ENCODE assay signal across 10 cellular contexts in genomic region chr12:2998789-2999264, GRCh38. TPM values are rescaled to one million over a fixed set of nuclear protein-coding genes. Genes with fewer than 3 reads are reported as not detected.
A peak's percentile ranks its signal among the peaks of the same experiment; 100 is the strongest.
DNase-seq lines count a peak whose midpoint lies in the region; ATAC-seq and TF ChIP-seq lines count a peak whose summit lies in the region.
"Had no signal": no experiment of that assay in that cellular context is flagged by ENCODE, and none has a peak within 500 bp of the region (broad histone marks: within the 10 kb centered on the region; RNA-seq: fewer than 3 reads in every experiment).

No MANE protein-coding gene starts in this region.

- H3K27me3 ChIP-seq in adipocyte (replicated peaks; ENCODE audit: control insufficient read depth, insufficient read depth, low read length) (no peaks in the 10 kb centered on the region), heart right ventricle (no peaks in the 10 kb centered on the region)

- no peak overlapping the region for H3K27ac Mint-ChIP-seq in activated CD8-positive, alpha-beta memory T cell treated with anti-CD3 and anti-CD28 coated beads, Interleukin-2, amount 10 ng/mL, durations not matched to agents 7 days and 5 days

- H3K4me3 Mint-ChIP-seq in activated CD8-positive, alpha-beta memory T cell treated with anti-CD3 and anti-CD28 coated beads, Interleukin-2, amount 10 ng/mL, durations not matched to agents 7 days and 5 days: no peak overlapping the region

- no peaks in the 10 kb centered on the region for H3K9me3 ChIP-seq in adipocyte (ENCODE audit: control insufficient read depth, low read length)
- H3K9me3 ChIP-seq in heart right ventricle: no peaks in the 10 kb centered on the region

- ATAC-seq in heart right ventricle: peak; percentile 89 to 98 (median 96)
- no peak for ATAC-seq in activated CD8-positive, alpha-beta memory T cell treated with anti-CD3 and anti-CD28 coated beads, Interleukin-2, amount 10 ng/mL, durations not matched to agents 7 days and 5 days
- ATAC-seq in HG02642 (IDR thresholded peaks at IDR 0.05; ENCODE audit: poor library complexity, unreplicated experiment): no peak

- WGBS in heart right ventricle, 2 donors: 31 to 38% methylated on average over 12 of the region's 12 CpGs

- H3K36me3 ChIP-seq in adipocyte (ENCODE audit: control insufficient read depth, insufficient read depth, low read length, severe bottlenecking) (no peaks in the 10 kb centered on the region), heart right ventricle (peaks cover 0 to 25% (median 0%) of the 10 kb centered on the region in 9 donors)

- DNase-seq in GOT3 (lab: John Stamatoyannopoulos, UW): peak; percentile 27
- peak; percentile 62 for DNase-seq in adipocyte (ENCODE audit: low read depth)
- peak; percentile 56 to 83 for DNase-seq in heart right ventricle
- peak; percentile 75 for DNase-seq in skeletal muscle cell (ENCODE audit: low read depth)
- no peak for DNase-seq in activated CD8-positive, alpha-beta memory T cell treated with anti-CD3 and anti-CD28 coated beads, Interleukin-2, amount 10 ng/mL, durations not matched to agents 7 days and 5 days
- DNase-seq in NOMO-1 (lab: John Stamatoyannopoulos, UW; ENCODE audit: unreplicated experiment in 2 of 2): no peak
- DNase-seq in activated CD8-positive, alpha-beta memory T cell treated with anti-CD3 and anti-CD28 coated beads, Interleukin-2, amount 50 U/mL, for 4 hours: no peak
- DNase-seq: NCI-H774 had no signal

- peak overlapping the region in 9 of 10 donors; percentile 10 to 88 (median 76) for H3K27ac ChIP-seq in heart right ventricle

- H3K4me1 Mint-ChIP-seq in activated CD8-positive, alpha-beta memory T cell treated with anti-CD3 and anti-CD28 coated beads, Interleukin-2, amount 10 ng/mL, durations not matched to agents 7 days and 5 days: no peaks in the 10 kb centered on the region

- H3K27me3 Mint-ChIP-seq in activated CD8-positive, alpha-beta memory T cell treated with anti-CD3 and anti-CD28 coated beads, Interleukin-2, amount 10 ng/mL, durations not matched to agents 7 days and 5 days: no peaks in the 10 kb centered on the region

- intact Hi-C loops in heart right ventricle (cut with DNase I): no loop called here

- H3K4me3 ChIP-seq in adipocyte (ENCODE audit: low read length): no peak overlapping the region
- H3K4me3 ChIP-seq in heart right ventricle: peak overlapping the region in 4 of 10 donors; percentile 23 to 25 (median 24)
- H3K4me3 ChIP-seq in skeletal muscle cell (ENCODE audit: low read depth, low read length): no peak overlapping the region

- no peaks in the 10 kb centered on the region for H3K9me3 Mint-ChIP-seq in activated CD8-positive, alpha-beta memory T cell treated with anti-CD3 and anti-CD28 coated beads, Interleukin-2, amount 10 ng/mL, durations not matched to agents 7 days and 5 days (ENCODE audit: low read depth)

- TF ChIP-seq CTCF in heart right ventricle (IDR thresholded peaks at IDR 0.05): no peak

- H3K36me3 Mint-ChIP-seq in activated CD8-positive, alpha-beta memory T cell treated with anti-CD3 and anti-CD28 coated beads, Interleukin-2, amount 10 ng/mL, durations not matched to agents 7 days and 5 days: no peaks in the 10 kb centered on the region

- H3K9ac ChIP-seq in adipocyte (ENCODE audit: low read length): no peak overlapping the region

- H3K4me1 ChIP-seq in adipocyte (ENCODE audit: control insufficient read depth, insufficient read depth, low read length) (peaks cover 18% of the 10 kb centered on the region), heart right ventricle (peaks cover 3 to 22% (median 13%) of the 10 kb centered on the region in 9 donors)

- CTCF ChIA-PET in activated CD8-positive, alpha-beta memory T cell treated with anti-CD3 and anti-CD28 coated beads, Interleukin-2, amount 10 ng/mL, durations not matched to agents 7 days and 5 days (lab: Charles Lee): no interaction called here

RNA-seq across cellular contexts. Expression of gene TEAD4, which starts 39.6 kb away (rescaled TPM):
- 10 to 100 TPM in 6 of 10 donors, 1 to 10 TPM in 4; 4.7 to 37.5 (median 11.4) TPM for total RNA-seq in heart right ventricle
- 10 to 100 TPM in 1 of 2 donors, 1 to 10 TPM in 1; 7.6 to 45.6 TPM for polyA plus RNA-seq in heart right ventricle
- 1 to 10 TPM in 1 of 2 experiments, under 1 TPM in 1; 0.44 to 1.6 TPM for total RNA-seq in activated CD8-positive, alpha-beta memory T cell treated with anti-CD3 and anti-CD28 coated beads, Interleukin-2, amount 10 ng/mL, durations not matched to agents 7 days and 5 days
- total RNA-seq: mononuclear cell had no signal

Comparison
In these comparisons a context has a peak if more than half of its experiments do, and no peak if none do; other contexts are left out.
1. DNase-seq: peak in GOT3 (single experiment), adipocyte (single experiment), heart right ventricle (2 of 2) and skeletal muscle cell (single experiment); none in activated CD8-positive, alpha-beta memory T cell treated with anti-CD3 and anti-CD28 coated beads, Interleukin-2, amount 10 ng/mL, durations not matched to agents 7 days and 5 days (single experiment), NOMO-1 (0 of 2) and activated CD8-positive, alpha-beta memory T cell treated with anti-CD3 and anti-CD28 coated beads, Interleukin-2, amount 50 U/mL, for 4 hours (single experiment).
2. ATAC-seq: peak in heart right ventricle (8 of 8); none in activated CD8-positive, alpha-beta memory T cell treated with anti-CD3 and anti-CD28 coated beads, Interleukin-2, amount 10 ng/mL, durations not matched to agents 7 days and 5 days (single experiment) and HG02642 (single experiment).